ENCODE assay signal across 8 cellular contexts in the genomic region with DNA sequence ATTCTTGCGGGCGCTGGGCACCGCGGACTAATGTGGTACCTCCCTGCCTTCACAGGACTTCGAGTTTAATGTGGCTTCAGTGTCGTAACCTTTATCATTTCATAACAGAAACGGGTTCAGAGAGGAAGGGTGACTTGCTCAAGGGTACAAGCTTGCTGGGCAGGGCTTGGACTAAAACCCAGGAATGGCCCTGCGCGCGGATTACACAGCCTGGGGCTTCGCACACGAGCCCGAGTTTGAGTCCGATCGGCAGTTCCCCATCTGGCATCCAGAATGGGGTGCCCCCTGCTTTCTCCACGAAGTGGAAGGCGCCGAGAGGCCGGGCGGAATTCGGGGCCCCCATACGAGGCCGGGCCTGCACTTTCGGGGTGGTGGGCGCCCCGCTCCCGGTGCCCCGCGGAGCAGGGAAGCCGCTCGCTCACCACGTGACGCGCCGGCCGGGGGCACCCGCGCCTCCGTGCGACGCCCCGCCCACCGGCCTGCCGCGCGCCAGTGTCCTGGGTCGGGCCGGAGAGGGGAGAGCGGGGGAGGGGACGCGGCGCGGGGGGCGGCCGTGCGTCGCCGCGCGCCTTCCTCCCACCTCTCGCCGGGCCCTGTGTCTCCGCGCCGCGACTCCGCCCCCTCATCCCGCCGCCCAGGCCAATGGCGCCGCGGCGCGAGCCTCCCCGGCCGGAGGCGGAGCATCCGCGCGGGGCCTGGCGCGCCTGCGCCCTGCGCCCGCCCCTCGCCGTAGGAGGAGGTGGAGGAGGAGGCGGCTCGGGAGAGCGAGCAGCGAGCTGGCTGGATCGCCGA. TPM values are rescaled to one million over a fixed set of nuclear protein-coding genes. Genes with fewer than 3 reads are reported as not detected.
DNase-seq lines count a peak whose midpoint lies in the region; ATAC-seq and TF ChIP-seq lines count a peak whose summit lies in the region.

A gene with protein sequence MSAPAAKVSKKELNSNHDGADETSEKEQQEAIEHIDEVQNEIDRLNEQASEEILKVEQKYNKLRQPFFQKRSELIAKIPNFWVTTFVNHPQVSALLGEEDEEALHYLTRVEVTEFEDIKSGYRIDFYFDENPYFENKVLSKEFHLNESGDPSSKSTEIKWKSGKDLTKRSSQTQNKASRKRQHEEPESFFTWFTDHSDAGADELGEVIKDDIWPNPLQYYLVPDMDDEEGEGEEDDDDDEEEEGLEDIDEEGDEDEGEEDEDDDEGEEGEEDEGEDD (plus strand): TSS at position 722 of the 792 bp plus-strand sequence. CDS start 361 bp downstream, outside the sequence.

- no peaks in the 10 kb centered on the region for H3K27me3 ChIP-seq in colonic mucosa

- H3K4me3 ChIP-seq in colonic mucosa, result peak within 1 kb of the TSS; percentile 68

- H3K9me3 Mint-ChIP-seq in activated CD4-positive, alpha-beta T cell treated with anti-CD3 and anti-CD28 coated beads, Interleukin-2, amount 10 ng/mL, durations not matched to agents 24 days and 14 days, result no peaks in the 10 kb centered on the region

- no peak for TF ChIP-seq CTCF in colonic mucosa (IDR thresholded peaks at IDR 0.05)

- no peaks in the 10 kb centered on the region for H3K27me3 Mint-ChIP-seq in activated CD4-positive, alpha-beta T cell treated with anti-CD3 and anti-CD28 coated beads, Interleukin-2, amount 10 ng/mL, durations not matched to agents 24 days and 14 days

- peaks cover 57% of the 10 kb centered on the region for H3K4me1 Mint-ChIP-seq in activated CD4-positive, alpha-beta T cell treated with anti-CD3 and anti-CD28 coated beads, Interleukin-2, amount 10 ng/mL, durations not matched to agents 24 days and 14 days

- peaks cover 14% of the 10 kb centered on the region for H3K4me1 ChIP-seq in colonic mucosa

- H3K27ac Mint-ChIP-seq in activated CD4-positive, alpha-beta T cell treated with anti-CD3 and anti-CD28 coated beads, Interleukin-2, amount 10 ng/mL, durations not matched to agents 24 days and 14 days, result peak within 1 kb of the TSS; percentile 93

- H3K36me3 ChIP-seq in colonic mucosa, result peaks cover 6% of the 10 kb centered on the region

- peaks cover 39% of the 10 kb centered on the region for H3K36me3 Mint-ChIP-seq in activated CD4-positive, alpha-beta T cell treated with anti-CD3 and anti-CD28 coated beads, Interleukin-2, amount 10 ng/mL, durations not matched to agents 24 days and 14 days (ENCODE audit: low read depth)

- H3K4me3 Mint-ChIP-seq in activated CD4-positive, alpha-beta T cell treated with anti-CD3 and anti-CD28 coated beads, Interleukin-2, amount 10 ng/mL, durations not matched to agents 24 days and 14 days, result peak within 1 kb of the TSS; percentile 78

- ATAC-seq in HG03457 (IDR thresholded peaks at IDR 0.05; ENCODE audit: unreplicated experiment) (peak; percentile 42), left colon (peak; percentile 71)

- peak within 1 kb of the TSS; percentile 88 for H3K27ac ChIP-seq in colonic mucosa

- DNase-seq in AG20443 (ENCODE audit: low spot score) (peak; percentile 100), GM19238 (ENCODE audit: insufficient read length, low spot score) (peak; percentile 99), NCI-H524 treated with DMSO at 0.1 percent for 48 hours (lab: John Stamatoyannopoulos, UW) (peak; percentile 57), colonic mucosa (peak; percentile 94), left colon (peak; percentile 94 to 97)
- peak; percentile 98 for DNase-seq in activated CD4-positive, alpha-beta T cell treated with anti-CD3 and anti-CD28 coated beads, Interleukin-2, amount 10 ng/mL, durations not matched to agents 24 days and 14 days
- DNase-seq in stimulated activated CD4-positive, alpha-beta T cell treated with anti-CD3 and anti-CD28 coated beads, Interleukin-1b, Interleukin-23, amount 100 ng/mL, for 48 hours, result peak; percentile 92

- intact Hi-C loops in activated CD4-positive, alpha-beta T cell treated with anti-CD3 and anti-CD28 coated beads, Interleukin-2, amount 10 ng/mL, durations not matched to agents 24 days and 14 days (cut with micrococcal nuclease), result loop anchor here (1.0 to 5.0 kb wide), 3 partner anchors 36 to 259 kb away; partner anchors contain the start of genes DOLK, NUP188, ZDHHC12 and ZER1
- intact Hi-C loops in colonic mucosa (cut with DNase I), result no loop called here
- intact Hi-C loops in left colon (cut with DNase I, micrococcal nuclease), result no loop called here

- peak within 1 kb of the TSS; percentile 63 to 76 for H3K9ac ChIP-seq in colonic mucosa (ENCODE audit: low read depth in 2 of 2, low read length in 2 of 2)

- H3K9me3 ChIP-seq in colonic mucosa, result no peaks in the 10 kb centered on the region

RNA-seq across cellular contexts. Expression of the gene that starts here (rescaled TPM):
- total RNA-seq in activated CD4-positive, alpha-beta T cell treated with anti-CD3 and anti-CD28 coated beads, Interleukin-2, amount 10 ng/mL, durations not matched to agents 24 days and 14 days, result 831 and 846 TPM in 2 replicates
- total RNA-seq in colonic mucosa, result 100 to 1,000 TPM; 222 to 348 TPM
- total RNA-seq in left colon, result 100 to 1,000 TPM; 153 to 193 TPM

Comparison
In these comparisons a context has a peak if more than half of its experiments do, and no peak if none do; other contexts are left out.
1. Peak in every context shown above with its lines: DNase-seq, ATAC-seq, H3K4me3 ChIP-seq and H3K27ac ChIP-seq.